In genomic region chr10:132467464-132468149, GRCh38 we compare ENCODE assay signal across 15 cellular contexts.
DNase-seq lines count a peak whose midpoint lies in the region; ATAC-seq, FAIRE-seq and TF ChIP-seq lines count a peak whose summit lies in the region.
"Had no signal": no experiment of that assay in that cellular context is flagged by ENCODE, and none has a peak within 500 bp of the region (broad histone marks: within the 10 kb centered on the region; RNA-seq: fewer than 3 reads in every experiment).

No MANE protein-coding gene starts in this region.

- H3K4me2 ChIP-seq in K562 (ENCODE audit: insufficient read depth, low read length) = no peak overlapping the region

- H3K4me3 ChIP-seq in K562 (no peak overlapping the region), thyroid gland (replicated peaks in 1 of 3) (no peak overlapping the region), A673 (ENCODE audit: low read depth, low read length, poor library complexity, severe bottlenecking) (no peak overlapping the region)

- peaks cover 4% of the 10 kb centered on the region for H3K4me1 Mint-ChIP-seq in progenitor cell of endocrine pancreas (ENCODE audit: low read depth)

- H3K27ac Mint-ChIP-seq in progenitor cell of endocrine pancreas = no peak overlapping the region
- H3K27ac Mint-ChIP-seq: nephron had no signal

- no peak for TF ChIP-seq CTCF in K562 (IDR thresholded peaks at IDR 0.05 in 2 of 3, conservative IDR thresholded peaks at IDR 0.05 in 1 of 3; ENCODE audit: insufficient read depth in 2 of 3, low read depth in 1 of 3, low read length in 3 of 3)
- TF ChIP-seq CTCF in thyroid gland (IDR thresholded peaks at IDR 0.05) = no peak
- TF ChIP-seq CTCF in A673 (conservative IDR thresholded peaks at IDR 0.05; ENCODE audit: low read depth, low read length) = no peak
- no peak for TF ChIP-seq CTCF in progenitor cell of endocrine pancreas (IDR thresholded peaks at IDR 0.05; ENCODE audit: unreplicated experiment)

- intact Hi-C loops in K562 (cut with micrococcal nuclease) (no loop called here), thyroid gland (cut with DNase I) (no loop called here), A673 (cut with micrococcal nuclease; ENCODE audit: unreplicated experiment) (no loop called here)

- no peaks in the 10 kb centered on the region for H3K9me1 ChIP-seq in K562 (ENCODE audit: control insufficient read depth, insufficient read depth, low read length)

- WGBS in K562 (ENCODE audit: insufficient coverage, low coverage, missing lambda C conversion rate) = 19% methylated on average over 13 of the region's 29 CpGs
- 43 to 60% methylated on average over 10 to 15 of the region's 29 CpGs for WGBS in thyroid gland, 2 donors

- BruUV-seq in K562 (replicated peaks; lab: Mats Ljungman, UMichigan) (no TSS peak), A673 (replicated peaks; lab: Mats Ljungman, UMichigan) (no TSS peak)

- CTCF ChIA-PET in K562 (lab: Yijun Ruan, JAX; ENCODE audit: low intra/inter-chr PET ratio) = no interaction called here
- CTCF ChIA-PET in A673 (lab: Charles Lee) = no interaction called here

- TF ChIP-seq EP300 in K562 (IDR thresholded peaks at IDR 0.05; ENCODE audit: low read length) = no peak

- H3K9ac ChIP-seq in K562 (ENCODE audit: insufficient read depth in 1 of 2, low read depth in 2 of 2, low read length in 2 of 2) = no peak overlapping the region; a peak in 1 of 4 replicates

- H3K9me3 ChIP-seq in K562 (replicated peaks; ENCODE audit: control insufficient read depth, insufficient read depth, low read depth, low read length) (no peaks in the 10 kb centered on the region), thyroid gland (no peaks in the 10 kb centered on the region), A673 (ENCODE audit: low read depth, low read length, poor library complexity, severe bottlenecking) (no peaks in the 10 kb centered on the region)

- H3K36me3 ChIP-seq in K562 (ENCODE audit: control insufficient read depth, insufficient read depth, low read length) = no peaks in the 10 kb centered on the region
- H3K36me3 ChIP-seq in thyroid gland = no peaks in the 10 kb centered on the region
- no peaks in the 10 kb centered on the region for H3K36me3 ChIP-seq in A673 (ENCODE audit: insufficient read depth, low read length, poor library complexity, severe bottlenecking)

- no peaks in the 10 kb centered on the region for H4K20me1 ChIP-seq in K562 (replicated peaks; ENCODE audit: control insufficient read depth, insufficient read depth, low read length)

- peaks cover 3% of the 10 kb centered on the region for H3K9me3 Mint-ChIP-seq in progenitor cell of endocrine pancreas (ENCODE audit: low read depth)

- peak; percentile 13 for DNase-seq in NCI-H345 (lab: John Stamatoyannopoulos, UW)
- no peak for DNase-seq in NCI-H345 treated with DMSO at 0.1 percent for 48 hours (lab: John Stamatoyannopoulos, UW; ENCODE audit: unreplicated experiment)
- no peak for DNase-seq in K562 (ENCODE audit: extremely low read depth in 1 of 4, low spot score in 3 of 4)
- no peak for DNase-seq in left lobe of liver (ENCODE audit: low spot score)
- peak in 1 of 2 donors; percentile 39 for DNase-seq in thyroid gland
- DNase-seq in A673 (ENCODE audit: low spot score) = no peak
- DNase-seq in progenitor cell of endocrine pancreas (ENCODE audit: low spot score, unreplicated experiment) = no peak
- DNase-seq: activated effector memory CD4-positive, alpha-beta T cell treated with Interleukin-2 at 50 U/mL for 16 hours; hippocampal formation; NCI-H1694 treated with DMSO at 0.1 percent for 48 hours had no signal

- POLR2A ChIA-PET in K562 (lab: Yijun Ruan, JAX) = no interaction called here
- POLR2A ChIA-PET in A673 (lab: Charles Lee; ENCODE audit: low non-redundant PET) = no interaction called here

- TF ChIP-seq POLR2A in K562 (conservative IDR thresholded peaks at IDR 0.05) = no peak
- no peak for TF ChIP-seq POLR2A in thyroid gland (IDR thresholded peaks at IDR 0.05)

- H3K27me3 Mint-ChIP-seq in progenitor cell of endocrine pancreas = peaks cover 6% of the 10 kb centered on the region

- H3K27me3 ChIP-seq in K562 (ENCODE audit: control insufficient read depth in 2 of 2, insufficient read depth in 2 of 2, low read length in 2 of 2) (peaks cover 0 to 25% of the 10 kb centered on the region in 2 experiments; a peak in 2 of 5 replicates), thyroid gland (no peaks in the 10 kb centered on the region), A673 (replicated peaks; ENCODE audit: insufficient read depth, low read depth, low read length, poor library complexity) (no peaks in the 10 kb centered on the region)

- no peak for FAIRE-seq in K562 (lab: Jason Lieb, UNC)
- FAIRE-seq: GM12892, urothelium cell line had no signal

- H3K27ac ChIP-seq in K562 (ENCODE audit: extremely low read depth, low read depth, low read length) (no peak overlapping the region), thyroid gland (peak overlapping the region in 2 of 3 donors; percentile 30 to 39), A673 (ENCODE audit: low read depth, low read length, poor library complexity, severe bottlenecking) (no peak overlapping the region)

- no peaks in the 10 kb centered on the region for H3K79me2 ChIP-seq in K562 (ENCODE audit: control insufficient read depth, insufficient read depth, low read length)

- ATAC-seq in K562 (0 out of 3 replicates have a peak, but pooled peaks have one; percentile 28), left lobe of liver (peak; percentile 52), GM21825 (IDR thresholded peaks at IDR 0.05; ENCODE audit: unreplicated experiment) (no peak)
- ATAC-seq: HCT116 had no signal

- in situ Hi-C loops in K562 (cut with MboI) = no loop called here

- H3K4me3 Mint-ChIP-seq in progenitor cell of endocrine pancreas (ENCODE audit: low read depth) = no peak overlapping the region
- H3K4me3 Mint-ChIP-seq: nephron had no signal

- H2AFZ ChIP-seq in K562 (ENCODE audit: low read depth, low read length) = no peak overlapping the region

- TF ChIP-seq RAD21 in K562 (CRISPR knock-in tag; conservative IDR thresholded peaks at IDR 0.05 in 1 of 2, IDR thresholded peaks at IDR 0.05 in 1 of 2) = no peak

- H3K4me1 ChIP-seq in K562 (replicated peaks in 1 of 2; ENCODE audit: control insufficient read depth in 2 of 2, insufficient read depth in 2 of 2, low read length in 2 of 2) (peaks cover 0 to 41% of the 10 kb centered on the region in 2 experiments; a peak in 2 of 5 replicates), thyroid gland (peaks cover 30 to 64% of the 10 kb centered on the region in 2 donors), A673 (ENCODE audit: insufficient read depth, low read length, poor library complexity, severe bottlenecking) (peaks cover 16% of the 10 kb centered on the region)

- H3K36me3 Mint-ChIP-seq in progenitor cell of endocrine pancreas (ENCODE audit: insufficient read depth) = no peaks in the 10 kb centered on the region

TF ChIP-seq in K562, 482 proteins besides CTCF, POLR2A, EP300 and RAD21:
- no peak for TF ChIP-seq CEBPG (CRISPR knock-in tag; IDR thresholded peaks at IDR 0.05)
- TF ChIP-seq CEBPG (tag; conservative IDR thresholded peaks at IDR 0.05 in 1 of 2, IDR thresholded peaks at IDR 0.05 in 1 of 2) = 0 out of 4 replicates have a peak, but pooled peaks have one; percentile 20 to 23
- TF ChIP-seq MAX (CRISPR knock-in tag; IDR thresholded peaks at IDR 0.05) = peak; percentile 49; the same call in 1 of the 2 replicates
- TF ChIP-seq CEBPB (tag; IDR thresholded peaks at IDR 0.05) = peak; percentile 71
- TF ChIP-seq FOXP1 (CRISPR knock-in tag; IDR thresholded peaks at IDR 0.05) = no peak

Comparison
In these comparisons a context has a peak if more than half of its experiments do, and no peak if none do; other contexts are left out.
1. H3K27ac ChIP-seq: peak in thyroid gland (2 of 3); none in K562 (single experiment) and A673 (single experiment).